Comparison of ENCODE assay signal across 13 cellular contexts in the genomic region with DNA sequence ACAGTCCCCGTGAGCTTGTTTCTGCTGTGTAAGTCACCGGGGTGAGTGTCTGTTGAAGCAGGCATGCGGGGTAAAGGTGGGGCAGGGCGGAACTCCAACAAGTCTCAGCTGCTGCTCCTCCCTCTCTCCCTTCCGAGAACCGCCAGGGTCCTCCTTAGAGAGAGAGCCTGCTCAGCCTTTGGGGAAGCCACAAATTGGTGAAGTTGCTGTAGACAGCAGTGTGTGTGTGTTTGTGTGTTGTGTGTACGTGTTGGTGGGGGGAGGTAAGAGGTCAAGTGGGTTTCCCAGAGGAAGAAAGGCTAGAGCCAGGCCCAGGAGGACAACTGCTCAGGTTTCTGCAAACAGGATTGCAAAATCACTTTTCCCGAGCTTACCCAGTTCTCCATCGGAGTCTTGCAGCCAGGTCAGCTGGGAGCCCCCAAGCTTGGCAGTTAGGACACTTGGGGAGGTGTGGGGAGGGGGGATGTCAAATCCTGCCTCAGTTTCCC. TPM values are rescaled to one million over a fixed set of nuclear protein-coding genes. Genes with fewer than 3 reads are reported as not detected.
DNase-seq lines count a peak whose midpoint lies in the region; ATAC-seq and FAIRE-seq lines count a peak whose summit lies in the region.
"Had no signal": no experiment of that assay in that cellular context is flagged by ENCODE, and none has a peak within 500 bp of the region (broad histone marks: within the 10 kb centered on the region; RNA-seq: fewer than 3 reads in every experiment).

No MANE protein-coding gene starts in this region.

- H3K9me3 ChIP-seq in T-helper 17 cell (ENCODE audit: control insufficient read depth, low read length, poor library complexity, severe bottlenecking) (no peaks in the 10 kb centered on the region), small intestine (ENCODE audit: control insufficient read depth, low read depth) (no peaks in the 10 kb centered on the region)

- H3K27ac Mint-ChIP-seq in T-helper 17 cell: peak overlapping the region; percentile 61

- peaks cover 74% of the 10 kb centered on the region for H3K27me3 Mint-ChIP-seq in T-helper 17 cell

- no peak overlapping the region for H3K27ac ChIP-seq in small intestine (ENCODE audit: low read depth in 1 of 2, low read length in 1 of 2)

- no peak for ATAC-seq in T-helper 17 cell
- no peak for ATAC-seq in GM19455 (IDR thresholded peaks at IDR 0.05; ENCODE audit: unreplicated experiment)

- H3K4me3 Mint-ChIP-seq in T-helper 17 cell: no peak overlapping the region

- H3K27me3 ChIP-seq in small intestine (ENCODE audit: control insufficient read depth in 2 of 2, insufficient read depth in 2 of 2, low read length in 2 of 2): no peaks in the 10 kb centered on the region

- peaks cover 11% of the 10 kb centered on the region for H3K4me1 Mint-ChIP-seq in T-helper 17 cell

- H3K4me1 ChIP-seq in small intestine (ENCODE audit: control insufficient read depth in 2 of 2, insufficient read depth in 1 of 2, low read depth in 1 of 2, low read length in 1 of 2): peaks cover 0 to 3% of the 10 kb centered on the region in 2 donors

- DNase-seq in HPDE6-E6E7 (ENCODE audit: extremely low spot score): peak; percentile 69
- no peak for DNase-seq in T-helper 17 cell
- DNase-seq in islet precursor cell: peak; percentile 90
- DNase-seq in small intestine: peak; percentile 40
- DNase-seq in NCI-H1105 (lab: John Stamatoyannopoulos, UW): no peak
- no peak for DNase-seq in stimulated activated CD4-positive, alpha-beta T cell treated with anti-CD3 and anti-CD28 coated beads, Interleukin-15, amount 100 ng/mL, for 24 hours
- DNase-seq: activated CD4-positive, alpha-beta T cell treated with anti-CD3 and anti-CD28 coated beads for 4 hours; DMS53; hypothalamus; MM.1S; stimulated activated CD4-positive, alpha-beta T cell treated with anti-CD3 and anti-CD28 coated beads, Interleukin-4, amount 100 ng/mL, for 4 hours had no signal

- 5 to 26% (median 8%) methylated on average over 9 of the region's 9 CpGs for WGBS in small intestine, 3 donors

- H3K4me3 ChIP-seq in small intestine (ENCODE audit: low read depth in 1 of 2, low read length in 2 of 2): no peak overlapping the region

- H3K36me3 Mint-ChIP-seq in T-helper 17 cell (ENCODE audit: low read depth): no peaks in the 10 kb centered on the region

- no peaks in the 10 kb centered on the region for H3K36me3 ChIP-seq in small intestine (ENCODE audit: control insufficient read depth in 2 of 2, insufficient read depth in 2 of 2, low read length in 2 of 2)

- FAIRE-seq in small intestine (lab: Jason Lieb, UNC): no peak
- FAIRE-seq: GM18507 had no signal

RNA-seq across cellular contexts. Expression of a gene that starts 38.9 kb away (rescaled TPM):
- not detected for total RNA-seq in T-helper 17 cell
- 10 to 100 TPM; 13.8 to 39.0 (median 20.1) TPM for polyA plus RNA-seq in small intestine

Comparison
In these comparisons a context has a peak if more than half of its experiments do, and no peak if none do; other contexts are left out.
1. DNase-seq: peak in HPDE6-E6E7 (single experiment), islet precursor cell (single experiment) and small intestine (single experiment); none in T-helper 17 cell (0 of 3), NCI-H1105 (single experiment) and stimulated activated CD4-positive, alpha-beta T cell treated with anti-CD3 and anti-CD28 coated beads, Interleukin-15, amount 100 ng/mL, for 24 hours (single experiment).